In genomic region chr15:58026051-58026450, GRCh38 we compare ENCODE assay signal across 17 cellular contexts. TPM values are rescaled to one million over a fixed set of nuclear protein-coding genes. Genes with fewer than 3 reads are reported as not detected.
DNase-seq lines count a peak whose midpoint lies in the region; ATAC-seq and TF ChIP-seq lines count a peak whose summit lies in the region.
"Had no signal": no experiment of that assay in that cellular context is flagged by ENCODE, and none has a peak within 500 bp of the region (broad histone marks: within the 10 kb centered on the region; RNA-seq: fewer than 3 reads in every experiment).

No MANE protein-coding gene starts in this region.

- peaks cover 13% of the 10 kb centered on the region for H3K9me3 Mint-ChIP-seq in endothelial cell (ENCODE audit: unreplicated experiment)

- H3K36me3 Mint-ChIP-seq in endothelial cell (ENCODE audit: low read depth, unreplicated experiment): peaks cover 12% of the 10 kb centered on the region
- H3K36me3 Mint-ChIP-seq: CD14-positive monocyte had no signal

- DNase-seq in NCI-H1105 treated with DMSO at 0.1 percent for 48 hours (lab: John Stamatoyannopoulos, UW): peak; percentile 4
- DNase-seq in NCI-H1105 (lab: John Stamatoyannopoulos, UW): no peak
- no peak for DNase-seq in adipocyte (ENCODE audit: low read depth)
- DNase-seq in endothelial cell (ENCODE audit: low spot score): no peak
- DNase-seq in retina: no peak
- DNase-seq in inferior parietal cortex (ENCODE audit: extremely low spot score): no peak
- DNase-seq: 8988T; Calu3; CD4-positive, alpha-beta memory T cell; GOT3; H7; IMR-90 had no signal

- H3K36me3 ChIP-seq in adipocyte (ENCODE audit: control insufficient read depth, insufficient read depth, low read length, severe bottlenecking) (no peaks in the 10 kb centered on the region), subcutaneous abdominal adipose tissue (ENCODE audit: control insufficient read depth in 5 of 5, insufficient read depth in 5 of 5, low read length in 5 of 5) (no peaks in the 10 kb centered on the region)
- H3K36me3 ChIP-seq: BLaER1 had no signal

- H3K27ac ChIP-seq in subcutaneous abdominal adipose tissue (ENCODE audit: low read depth, low read length): no peak overlapping the region
- H3K27ac ChIP-seq: BLaER1 had no signal

- H3K27ac Mint-ChIP-seq in endothelial cell (ENCODE audit: unreplicated experiment): no peak overlapping the region
- H3K27ac Mint-ChIP-seq: CD14-positive monocyte; CD4-positive, alpha-beta memory T cell had no signal

- peaks cover 2% of the 10 kb centered on the region for H3K4me1 Mint-ChIP-seq in endothelial cell (ENCODE audit: unreplicated experiment)
- H3K4me1 Mint-ChIP-seq: CD14-positive monocyte; CD4-positive, alpha-beta memory T cell had no signal

- H3K27me3 ChIP-seq in adipocyte (replicated peaks; ENCODE audit: control insufficient read depth, insufficient read depth, low read length) (no peaks in the 10 kb centered on the region), subcutaneous abdominal adipose tissue (ENCODE audit: control insufficient read depth in 5 of 5, insufficient read depth in 4 of 5, low read length in 5 of 5) (peaks cover 0 to 9% (median 0%) of the 10 kb centered on the region in 5 donors)
- H3K27me3 ChIP-seq: BLaER1 had no signal

- no peak for ATAC-seq in GM21717 (IDR thresholded peaks at IDR 0.05; ENCODE audit: unreplicated experiment)
- ATAC-seq: HCT116 had no signal

- no peaks in the 10 kb centered on the region for H3K4me1 ChIP-seq in adipocyte (ENCODE audit: control insufficient read depth, insufficient read depth, low read length)
- H3K4me1 ChIP-seq in subcutaneous abdominal adipose tissue (ENCODE audit: control insufficient read depth in 5 of 5, insufficient read depth in 5 of 5, low read length in 5 of 5): no peaks in the 10 kb centered on the region
- H3K4me1 ChIP-seq: BLaER1 had no signal

- peak overlapping the region; percentile 68 for H3K4me3 Mint-ChIP-seq in endothelial cell (ENCODE audit: unreplicated experiment)
- H3K4me3 Mint-ChIP-seq: CD14-positive monocyte; CD4-positive, alpha-beta memory T cell had no signal

- peaks cover 4% of the 10 kb centered on the region for H3K27me3 Mint-ChIP-seq in endothelial cell (ENCODE audit: unreplicated experiment)

- H3K4me3 ChIP-seq in adipocyte (ENCODE audit: low read length): peak overlapping the region; percentile 35
- H3K4me3 ChIP-seq in subcutaneous abdominal adipose tissue (ENCODE audit: low read depth in 1 of 5, low read length in 5 of 5): peak overlapping the region in 3 of 5 donors; percentile 10 to 33 (median 31)
- H3K4me3 ChIP-seq: BLaER1 had no signal

- TF ChIP-seq CTCF in endothelial cell (IDR thresholded peaks at IDR 0.05; ENCODE audit: unreplicated experiment): no peak

- H3K9me3 ChIP-seq in adipocyte (ENCODE audit: control insufficient read depth, low read length): peaks cover 53% of the 10 kb centered on the region
- peaks cover 12 to 48% (median 42%) of the 10 kb centered on the region in 5 donors for H3K9me3 ChIP-seq in subcutaneous abdominal adipose tissue (ENCODE audit: control insufficient read depth in 5 of 5, low read length in 5 of 5)

- H3K9ac ChIP-seq in adipocyte (ENCODE audit: low read length) (no peak overlapping the region), subcutaneous abdominal adipose tissue (ENCODE audit: low read length in 5 of 5) (no peak overlapping the region)
- H3K9ac ChIP-seq: BLaER1 had no signal

RNA-seq across cellular contexts. Expression of gene ALDH1A2, which starts 39.5 kb away (rescaled TPM):
- 2.6 TPM for total RNA-seq in endothelial cell (ENCODE audit: unreplicated experiment)
- total RNA-seq: IMR-90 had no signal
